Comparison of ENCODE assay signal across 8 cellular contexts in the genomic region with DNA sequence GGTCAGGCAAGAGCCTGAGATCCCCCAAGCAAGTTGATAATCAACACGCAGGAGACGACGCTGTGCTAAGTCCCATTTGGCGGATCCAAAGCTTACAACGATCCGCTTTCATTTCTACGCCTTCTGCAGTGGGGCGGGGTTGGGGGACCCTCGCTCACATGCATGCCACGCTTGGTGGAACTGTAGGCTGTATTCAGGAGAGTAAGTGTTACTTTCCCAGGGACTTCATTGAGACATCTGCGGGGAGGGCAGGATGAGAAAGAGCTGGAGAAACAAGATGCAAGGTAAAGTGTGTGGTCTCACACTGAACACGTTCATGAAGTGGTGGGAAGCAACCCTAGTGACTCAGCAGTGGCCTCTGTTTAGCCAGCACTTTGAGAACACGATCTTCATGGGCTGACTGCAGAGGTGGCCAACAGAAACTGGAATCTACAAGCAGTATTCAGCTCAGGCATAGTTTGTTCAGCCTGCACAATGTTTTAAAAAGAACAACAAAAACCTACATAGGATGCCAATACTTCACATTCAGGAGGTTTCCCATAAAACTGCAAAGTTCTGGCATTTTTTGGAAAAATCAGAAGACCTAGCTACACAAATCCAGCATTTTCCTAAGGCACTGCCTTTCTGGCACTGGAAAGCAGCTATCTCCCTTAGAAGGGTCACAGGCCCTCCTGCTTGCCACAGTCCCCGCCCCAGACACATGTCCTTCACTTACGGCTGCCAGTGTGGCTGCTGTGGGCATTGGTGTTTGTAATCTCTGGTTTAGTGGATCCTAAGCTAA.
DNase-seq lines count a peak whose midpoint lies in the region; ATAC-seq and TF ChIP-seq lines count a peak whose summit lies in the region.

No MANE protein-coding gene starts in this region.

- peak; percentile 28 for ATAC-seq in activated CD4-positive, alpha-beta T cell treated with anti-CD3 and anti-CD28 coated beads for 36 hours
- ATAC-seq in GM21447 (IDR thresholded peaks at IDR 0.05; ENCODE audit: unreplicated experiment), result no peak
- no peak for ATAC-seq in HG02981 (IDR thresholded peaks at IDR 0.05; ENCODE audit: unreplicated experiment)
- no peak for ATAC-seq in GM21423 (IDR thresholded peaks at IDR 0.05; ENCODE audit: unreplicated experiment)

- no peaks in the 10 kb centered on the region for H3K27me3 Mint-ChIP-seq in activated CD4-positive, alpha-beta T cell treated with anti-CD3 and anti-CD28 coated beads for 36 hours
- no peaks in the 10 kb centered on the region for H3K27me3 Mint-ChIP-seq in activated CD4-positive, alpha-beta memory T cell treated with anti-CD3 and anti-CD28 coated beads, Interleukin-2, amount 10 ng/mL, durations not matched to agents 7 days and 5 days
- no peaks in the 10 kb centered on the region for H3K27me3 Mint-ChIP-seq in stimulated activated naive CD8-positive, alpha-beta T cell treated with anti-CD3 and anti-CD28 coated beads, Interleukin-15, Interleukin-2, amounts not matched to agents 100 ng/mL and 50 ng/mL, for 24 hours

- H3K9me3 Mint-ChIP-seq in activated CD4-positive, alpha-beta T cell treated with anti-CD3 and anti-CD28 coated beads for 36 hours (ENCODE audit: low read depth), result no peaks in the 10 kb centered on the region
- H3K9me3 Mint-ChIP-seq in activated CD4-positive, alpha-beta memory T cell treated with anti-CD3 and anti-CD28 coated beads, Interleukin-2, amount 10 ng/mL, durations not matched to agents 7 days and 5 days, result peaks cover 2% of the 10 kb centered on the region
- peaks cover 6% of the 10 kb centered on the region for H3K9me3 Mint-ChIP-seq in stimulated activated naive CD8-positive, alpha-beta T cell treated with anti-CD3 and anti-CD28 coated beads, Interleukin-15, Interleukin-2, amounts not matched to agents 100 ng/mL and 50 ng/mL, for 24 hours

- CTCF ChIA-PET in activated CD4-positive, alpha-beta T cell treated with anti-CD3 and anti-CD28 coated beads for 36 hours (lab: Charles Lee), result interaction anchor here (0.7 to 3.3 kb wide), 9 partner anchors 9 to 137 kb away, joined by 3 to 14 read pairs (median 3); no protein-coding TSS in a partner anchor
- CTCF ChIA-PET in activated CD4-positive, alpha-beta memory T cell treated with anti-CD3 and anti-CD28 coated beads, Interleukin-2, amount 10 ng/mL, durations not matched to agents 7 days and 5 days (lab: Charles Lee), result interaction anchor here (0.7 to 3.0 kb wide), 12 partner anchors 11 to 108 kb away, joined by 3 to 23 read pairs (median 8); no protein-coding TSS in a partner anchor

- no peaks in the 10 kb centered on the region for H3K27me3 ChIP-seq in right atrium auricular region

- peaks cover 0 to 22% of the 10 kb centered on the region in 2 donors for H3K4me1 ChIP-seq in right atrium auricular region

- H3K36me3 ChIP-seq in right atrium auricular region, result no peaks in the 10 kb centered on the region

- peak overlapping the region; percentile 99 for H3K27ac Mint-ChIP-seq in activated CD4-positive, alpha-beta T cell treated with anti-CD3 and anti-CD28 coated beads for 36 hours
- peak overlapping the region; percentile 99 for H3K27ac Mint-ChIP-seq in activated CD4-positive, alpha-beta memory T cell treated with anti-CD3 and anti-CD28 coated beads, Interleukin-2, amount 10 ng/mL, durations not matched to agents 7 days and 5 days
- peak overlapping the region; percentile 97 for H3K27ac Mint-ChIP-seq in stimulated activated naive CD8-positive, alpha-beta T cell treated with anti-CD3 and anti-CD28 coated beads, Interleukin-15, Interleukin-2, amounts not matched to agents 100 ng/mL and 50 ng/mL, for 24 hours

- intact Hi-C loops in activated CD4-positive, alpha-beta T cell treated with anti-CD3 and anti-CD28 coated beads for 36 hours (cut with DNase I, micrococcal nuclease), result no loop called here

- no peaks in the 10 kb centered on the region for H3K36me3 Mint-ChIP-seq in activated CD4-positive, alpha-beta T cell treated with anti-CD3 and anti-CD28 coated beads for 36 hours (ENCODE audit: low read depth)
- H3K36me3 Mint-ChIP-seq in activated CD4-positive, alpha-beta memory T cell treated with anti-CD3 and anti-CD28 coated beads, Interleukin-2, amount 10 ng/mL, durations not matched to agents 7 days and 5 days (ENCODE audit: low read depth), result peaks cover 38% of the 10 kb centered on the region
- H3K36me3 Mint-ChIP-seq in stimulated activated naive CD8-positive, alpha-beta T cell treated with anti-CD3 and anti-CD28 coated beads, Interleukin-15, Interleukin-2, amounts not matched to agents 100 ng/mL and 50 ng/mL, for 24 hours (ENCODE audit: low read depth), result no peaks in the 10 kb centered on the region

- no peak for TF ChIP-seq CTCF in right atrium auricular region (IDR thresholded peaks at IDR 0.05)

- H3K9me3 ChIP-seq in right atrium auricular region, result no peaks in the 10 kb centered on the region

- peak; percentile 42 for DNase-seq in activated CD4-positive, alpha-beta T cell treated with anti-CD3 and anti-CD28 coated beads for 36 hours
- DNase-seq in activated CD4-positive, alpha-beta T cell treated with anti-CD3 and anti-CD28 coated beads, Interleukin-2, amount 50 U/mL, for 1 hour, result no peak
- DNase-seq in activated CD4-positive, alpha-beta memory T cell treated with anti-CD3 and anti-CD28 coated beads, Interleukin-2, amount 10 ng/mL, durations not matched to agents 7 days and 5 days, result peak; percentile 42
- no peak for DNase-seq in right atrium auricular region (ENCODE audit: low spot score)

- H3K4me3 ChIP-seq in right atrium auricular region, result no peak overlapping the region

- peak overlapping the region; percentile 70 to 74 for H3K27ac ChIP-seq in right atrium auricular region

- H3K4me3 Mint-ChIP-seq in activated CD4-positive, alpha-beta T cell treated with anti-CD3 and anti-CD28 coated beads for 36 hours, result peak overlapping the region; percentile 85
- H3K4me3 Mint-ChIP-seq in activated CD4-positive, alpha-beta memory T cell treated with anti-CD3 and anti-CD28 coated beads, Interleukin-2, amount 10 ng/mL, durations not matched to agents 7 days and 5 days, result peak overlapping the region; percentile 84
- peak overlapping the region; percentile 86 for H3K4me3 Mint-ChIP-seq in stimulated activated naive CD8-positive, alpha-beta T cell treated with anti-CD3 and anti-CD28 coated beads, Interleukin-15, Interleukin-2, amounts not matched to agents 100 ng/mL and 50 ng/mL, for 24 hours

- peaks cover 87% of the 10 kb centered on the region for H3K4me1 Mint-ChIP-seq in activated CD4-positive, alpha-beta T cell treated with anti-CD3 and anti-CD28 coated beads for 36 hours
- H3K4me1 Mint-ChIP-seq in activated CD4-positive, alpha-beta memory T cell treated with anti-CD3 and anti-CD28 coated beads, Interleukin-2, amount 10 ng/mL, durations not matched to agents 7 days and 5 days, result peaks cover 80% of the 10 kb centered on the region
- H3K4me1 Mint-ChIP-seq in stimulated activated naive CD8-positive, alpha-beta T cell treated with anti-CD3 and anti-CD28 coated beads, Interleukin-15, Interleukin-2, amounts not matched to agents 100 ng/mL and 50 ng/mL, for 24 hours (ENCODE audit: low read depth), result peaks cover 95% of the 10 kb centered on the region

- POLR2A ChIA-PET in activated CD4-positive, alpha-beta T cell treated with anti-CD3 and anti-CD28 coated beads for 36 hours (lab: Charles Lee), result no interaction called here
- POLR2A ChIA-PET in activated CD4-positive, alpha-beta memory T cell treated with anti-CD3 and anti-CD28 coated beads, Interleukin-2, amount 10 ng/mL, durations not matched to agents 7 days and 5 days (lab: Charles Lee), result interaction anchor here (0.7 to 15.6 kb wide), 25 partner anchors 9 to 357 kb away, joined by 3 to 353 read pairs (median 4); no protein-coding TSS in a partner anchor

Comparison
In these comparisons a context has a peak if more than half of its experiments do, and no peak if none do; other contexts are left out.
1. DNase-seq: peak in activated CD4-positive, alpha-beta T cell treated with anti-CD3 and anti-CD28 coated beads for 36 hours (single experiment) and activated CD4-positive, alpha-beta memory T cell treated with anti-CD3 and anti-CD28 coated beads, Interleukin-2, amount 10 ng/mL, durations not matched to agents 7 days and 5 days (single experiment); none in activated CD4-positive, alpha-beta T cell treated with anti-CD3 and anti-CD28 coated beads, Interleukin-2, amount 50 U/mL, for 1 hour (single experiment) and right atrium auricular region (single experiment).
2. Peak in every context shown above with its lines, with median percentiles within 50 percentile points of each other: H3K27ac Mint-ChIP-seq and H3K4me3 Mint-ChIP-seq.